31 cellular contexts compared by ENCODE assay signal in the genomic region with DNA sequence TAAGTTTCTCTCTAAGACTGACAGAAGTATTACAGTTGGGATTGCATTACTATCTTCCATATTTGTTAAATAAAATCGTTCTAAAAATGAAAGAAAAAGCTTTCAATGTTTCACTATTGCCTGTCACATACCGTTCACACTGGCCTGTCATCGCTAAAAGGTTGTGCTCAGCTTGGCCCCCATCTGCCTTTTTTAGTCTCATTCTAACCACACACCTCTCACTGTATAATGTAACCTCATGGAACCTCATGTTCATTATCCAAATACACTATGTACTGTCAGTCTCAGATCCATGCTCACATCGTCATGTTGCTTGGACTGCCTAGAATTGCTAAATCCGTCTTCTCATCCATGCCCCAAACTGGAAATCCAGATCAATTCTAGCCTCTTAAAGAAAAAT.
"Had no signal": no experiment of that assay in that cellular context is flagged by ENCODE, and none has a peak within 500 bp of the region (broad histone marks: within the 10 kb centered on the region; RNA-seq: fewer than 3 reads in every experiment).

No MANE protein-coding gene starts in this region.

- H3K36me3 ChIP-seq: MG63, SJCRH30 had no signal

- H3K4me3 ChIP-seq: MG63, PC-9, SJCRH30, SK-N-MC had no signal

- DNase-seq: Kasumi-1, MG63, NCI-H1048, NCI-H1092 treated with DMSO at 0.1 percent for 48 hours, NCI-H1105 treated with DMSO at 0.1 percent for 48 hours, NCI-H1417, NCI-H1436, NCI-H146, NCI-H1694, NCI-H187, NCI-H1930, NCI-H2029 treated with DMSO at 0.1 percent for 48 hours, NCI-H2081 treated with DMSO at 0.1 percent for 48 hours, NCI-H2107, NCI-H2171, NCI-H226, NCI-H446 treated with DMSO at 0.1 percent for 48 hours, NCI-H510A, NCI-H526, NCI-H69, NCI-H748 treated with DMSO at 0.1 percent for 48 hours, PC-9, SHP77, SIG-M5, SJCRH30, T-cell had no signal

- H3K4me2 ChIP-seq: PC-9 had no signal

- H2AFZ ChIP-seq: PC-9 had no signal

- ATAC-seq: Panc1, Right ventricle myocardium inferior, SK-N-SH treated with all-trans-retinoic acid at 6 μM for 48 hours, T-cell had no signal

- H3K9me3 ChIP-seq: MG63, SJCRH30 had no signal

- H3K27me3 ChIP-seq: MG63, SJCRH30 had no signal

- H3K4me1 ChIP-seq: SJCRH30 had no signal

- H3K27ac ChIP-seq: PC-9, RWPE1, SJCRH30, SK-N-MC had no signal
